Comparison of ENCODE assay signal across 10 cellular contexts in genomic region chr11:335779-336665, GRCh38. TPM values are rescaled to one million over a fixed set of nuclear protein-coding genes. Genes with fewer than 3 reads are reported as not detected.
DNase-seq lines count a peak whose midpoint lies in the region; ATAC-seq, FAIRE-seq and TF ChIP-seq lines count a peak whose summit lies in the region.
"Had no signal": no experiment of that assay in that cellular context is flagged by ENCODE, and none has a peak within 500 bp of the region (broad histone marks: within the 10 kb centered on the region; RNA-seq: fewer than 3 reads in every experiment).

No MANE protein-coding gene starts in this region.

- no TSS peak for BruUV-seq in HepG2 (replicated peaks; lab: Mats Ljungman, UMichigan)

- no peak for TF ChIP-seq EP300 in HepG2 (IDR thresholded peaks at IDR 0.05; ENCODE audit: low read depth in 2 of 2, low read length in 2 of 2)
- no peak for TF ChIP-seq EP300 in HepG2 (CRISPR knock-in tag; IDR thresholded peaks at IDR 0.05; ENCODE audit: borderline replicate concordance)

- H3K4me1 ChIP-seq in HUES64 (ENCODE audit: insufficient read depth, low read length), result peaks cover 49% of the 10 kb centered on the region
- H3K4me1 ChIP-seq in HepG2 (ENCODE audit: insufficient read depth, low read length), result peaks cover 23% of the 10 kb centered on the region
- H3K4me1 ChIP-seq in spleen, result peaks cover 11 to 56% (median 32%) of the 10 kb centered on the region in 6 donors

- TF ChIP-seq POLR2A in HepG2 (IDR thresholded peaks at IDR 0.05; ENCODE audit: insufficient read depth in 1 of 2, low read depth in 2 of 2, low read length in 2 of 2), result no peak
- TF ChIP-seq POLR2A in spleen (IDR thresholded peaks at IDR 0.05), result no peak

- intact Hi-C loops in HepG2 (cut with micrococcal nuclease; ENCODE audit: unreplicated experiment) (no loop called here), spleen (cut with DNase I; ENCODE audit: low total_unique reads) (no loop called here)

- POLR2A ChIA-PET in HepG2 (lab: Yijun Ruan, JAX), result interaction anchor here (1.7 to 3.0 kb wide), 3 partner anchors 9 to 20 kb away, joined by 6 to 8 read pairs (median 8); no protein-coding TSS in a partner anchor

- H3K9me3 ChIP-seq in HUES64 (ENCODE audit: insufficient read depth, low read depth, low read length) (0 out of 2 replicates have a peak, but pooled peaks cover 7% of the 10 kb centered on the region), HepG2 (ENCODE audit: low read length) (no peaks in the 10 kb centered on the region), spleen (no peaks in the 10 kb centered on the region)

- 67% methylated on average over 15 of the region's 16 CpGs for WGBS in HUES64
- WGBS in HepG2 (ENCODE audit: low lambda C conversion rate), result 7% methylated on average over 14 of the region's 16 CpGs
- 32 to 49% (median 38%) methylated on average over 16 of the region's 16 CpGs for WGBS in spleen, 5 donors

- H3K27me3 ChIP-seq in HUES64 (ENCODE audit: insufficient read depth, low read length), result no peaks in the 10 kb centered on the region
- peaks cover 0 to 13% of the 10 kb centered on the region in 2 experiments; a peak in 3 of 5 replicates for H3K27me3 ChIP-seq in HepG2 (ENCODE audit: control insufficient read depth in 1 of 2, insufficient read depth in 2 of 2, low read length in 2 of 2)
- H3K27me3 ChIP-seq in spleen (replicated peaks in 1 of 7), result no peaks in the 10 kb centered on the region

- TF ChIP-seq RAD21 in HepG2 (CRISPR knock-in tag; IDR thresholded peaks at IDR 0.05), result no peak

- no peaks in the 10 kb centered on the region for H3K79me2 ChIP-seq in HepG2 (ENCODE audit: insufficient read depth, low read length)

- CTCF ChIA-PET in HepG2 (lab: Yijun Ruan, JAX; ENCODE audit: low intra/inter-chr PET ratio, low total read pairs), result no interaction called here

- no peaks in the 10 kb centered on the region for H4K20me1 ChIP-seq in HepG2 (ENCODE audit: insufficient read depth, low read length)

- DNase-seq in brain pericyte (ENCODE audit: low read depth, low spot score), result peak; percentile 94
- no peak for DNase-seq in HepG2 (ENCODE audit: low spot score)
- peak; percentile 79 for DNase-seq in spleen
- no peak for DNase-seq in urothelium cell line (ENCODE audit: low spot score)
- DNase-seq in NCI-H446 treated with DMSO at 0.1 percent for 48 hours (lab: John Stamatoyannopoulos, UW), result no peak
- DNase-seq in NCI-H1417 treated with DMSO at 0.1 percent for 48 hours (lab: John Stamatoyannopoulos, UW), result no peak
- DNase-seq: NK-92 treated with Interleukin-12 subunit alpha and Interleukin-12 subunit beta, amount 100 ng/mL, for 24 hours had no signal

- H3K4me2 ChIP-seq in HepG2 (ENCODE audit: low read depth, low read length), result peak overlapping the region; percentile 68

- H3K36me3 ChIP-seq in HUES64 (ENCODE audit: insufficient read depth, low read length) (no peaks in the 10 kb centered on the region), HepG2 (replicated peaks in 1 of 2; ENCODE audit: control insufficient read depth in 1 of 2, insufficient read depth in 2 of 2, low read length in 2 of 2) (no peaks in the 10 kb centered on the region), spleen (peaks cover 0 to 8% (median 0%) of the 10 kb centered on the region in 6 donors)

- FAIRE-seq in HepG2 (lab: Jason Lieb, UNC), result no peak
- FAIRE-seq in urothelium cell line (lab: Jason Lieb, UNC), result no peak
- FAIRE-seq: islet of Langerhans had no signal

- peak overlapping the region; percentile 24; the same call in 1 of the 2 replicates for H3K9ac ChIP-seq in HUES64 (ENCODE audit: low read depth, low read length)
- H3K9ac ChIP-seq in HepG2 (ENCODE audit: insufficient read depth, low read depth, low read length), result peak overlapping the region; percentile 50; the same call in 1 of the 2 replicates

- H2AFZ ChIP-seq in HepG2 (ENCODE audit: low read length), result peak overlapping the region; percentile 91

- ATAC-seq in HepG2 (peak; percentile 35; the same call in 2 of the 3 replicates), HG03521 (IDR thresholded peaks at IDR 0.05; ENCODE audit: unreplicated experiment) (no peak)

- H3K27ac ChIP-seq in HUES64 (ENCODE audit: low read depth, low read length) (peak overlapping the region; percentile 66), HepG2 (ENCODE audit: extremely low read length, insufficient read depth, low read length) (no peak overlapping the region), spleen (peak overlapping the region; percentile 27 to 80 (median 74))

- TF ChIP-seq CTCF in HepG2 (CRISPR knock-in tag; IDR thresholded peaks at IDR 0.05), result no peak
- no peak for TF ChIP-seq CTCF in spleen (IDR thresholded peaks at IDR 0.05 in 8 of 11, conservative IDR thresholded peaks at IDR 0.05 in 3 of 11)

- in situ Hi-C loops in HepG2 (cut with HindIII; ENCODE audit: extremely low pct_ligation_motif_present, low pct_unique_long_range_greater_than_20kb), result no loop called here

- H3K4me3 ChIP-seq in HUES64 (ENCODE audit: low read length) (no peak overlapping the region), HepG2 (replicated peaks in 1 of 3; ENCODE audit: insufficient read depth in 1 of 3, low read depth in 2 of 3, low read length in 3 of 3) (peak overlapping the region in 1 of 3 experiments; percentile 34; a peak in 2 of 6 replicates), spleen (no peak overlapping the region)

RNA-seq across cellular contexts. Expression of gene IFITM3, which starts 15.4 kb away (rescaled TPM):
- polyA plus RNA-seq in HUES64 (2013, experiment 1 of 2), result 177 TPM
- 210 TPM for polyA plus RNA-seq in HUES64 (2013, experiment 2 of 2)
- total RNA-seq in HepG2 (2016; rRNA removed; fragmentation: Illumina TruSeq; extraction: Trizol) (30.0 and 52.6 TPM in 2 replicates), spleen (100 to 1,000 TPM; 314 to 942 (median 472) TPM)
- total RNA-seq in HepG2 (2016; cell fraction: cytosol; rRNA removed; fragmentation: Illumina TruSeq; extraction: Trizol; ENCODE audit: low read depth), result 16.1 and 19.2 TPM in 2 replicates
- 27.9 and 45.1 TPM in 2 replicates for total RNA-seq in HepG2 (2016; cell fraction: insoluble cytoplasmic fraction; rRNA removed; fragmentation: Illumina TruSeq; extraction: Trizol)
- 15.2 and 16.4 TPM in 2 replicates for total RNA-seq in HepG2 (2016; cell fraction: membrane; rRNA removed; fragmentation: Illumina TruSeq; extraction: Trizol)
- 36.7 and 42.1 TPM in 2 replicates for total RNA-seq in HepG2 (2016; cell fraction: nucleus; rRNA removed; fragmentation: Illumina TruSeq; extraction: Trizol)
- polyA plus RNA-seq in HepG2 (2011; rRNA removed) (163 and 182 TPM in 2 replicates), spleen (100 to 1,000 TPM; 391 to 618 (median 599) TPM)
- polyA plus RNA-seq in HepG2 (2011; cell fraction: cytosol; rRNA removed), result 316 and 459 TPM in 2 replicates
- 94.3 and 120 TPM in 2 replicates for polyA plus RNA-seq in HepG2 (2011; cell fraction: nucleus; rRNA removed)
- polyA plus RNA-seq in HepG2 (2012), result 183 and 441 TPM in 2 replicates
- polyA plus RNA-seq in HepG2 (2016; cell fraction: cytosol; fragmentation: Illumina TruSeq; extraction: Trizol; ENCODE audit: low read depth), result 87.8 and 96.5 TPM in 2 replicates
- polyA plus RNA-seq in HepG2 (2016; cell fraction: insoluble cytoplasmic fraction; fragmentation: Illumina TruSeq; extraction: Trizol; ENCODE audit: low read depth), result 109 and 136 TPM in 2 replicates
- polyA plus RNA-seq in HepG2 (2016; cell fraction: membrane; fragmentation: Illumina TruSeq; extraction: Trizol; ENCODE audit: low read depth), result 64.1 and 65.9 TPM in 2 replicates
- 219 and 229 TPM in 2 replicates for polyA plus RNA-seq in HepG2 (2016; cell fraction: nucleus; fragmentation: Illumina TruSeq; extraction: Trizol; ENCODE audit: insufficient read depth, low read depth)
- polyA minus RNA-seq in HepG2 (2011; rRNA and poly(A)+ RNA removed; ENCODE audit: low replicate concordance), result 405 and 668 TPM in 2 replicates
- polyA minus RNA-seq in HepG2 (2011; cell fraction: cytosol; rRNA and poly(A)+ RNA removed), result 180 and 184 TPM in 2 replicates
- 31.3 and 46.7 TPM in 2 replicates for polyA minus RNA-seq in HepG2 (2011; cell fraction: nucleus; rRNA and poly(A)+ RNA removed)

RNA-seq across cellular contexts. Expression of gene IFITM1, which starts 22.2 kb away (rescaled TPM):
- polyA plus RNA-seq in HUES64 (2013, experiment 1 of 2), result 343 TPM
- 396 TPM for polyA plus RNA-seq in HUES64 (2013, experiment 2 of 2)
- total RNA-seq in HepG2 (2016; rRNA removed; fragmentation: Illumina TruSeq; extraction: Trizol), result 0.38 TPM in 1 of 2 replicates, not detected in the other
- total RNA-seq in HepG2 (2016; cell fraction: cytosol; rRNA removed; fragmentation: Illumina TruSeq; extraction: Trizol; ENCODE audit: low read depth), result not detected in 2 replicates
- 0.24 TPM in 1 of 2 replicates, not detected in the other for total RNA-seq in HepG2 (2016; cell fraction: insoluble cytoplasmic fraction; rRNA removed; fragmentation: Illumina TruSeq; extraction: Trizol)
- 0.34 TPM in 1 of 2 replicates, not detected in the other for total RNA-seq in HepG2 (2016; cell fraction: membrane; rRNA removed; fragmentation: Illumina TruSeq; extraction: Trizol)
- not detected in 2 replicates for total RNA-seq in HepG2 (2016; cell fraction: nucleus; rRNA removed; fragmentation: Illumina TruSeq; extraction: Trizol)
- 11.1 and 18.7 TPM in 2 replicates for polyA plus RNA-seq in HepG2 (2011; rRNA removed)
- polyA plus RNA-seq in HepG2 (2011; cell fraction: cytosol; rRNA removed), result 15.6 and 17.2 TPM in 2 replicates
- polyA plus RNA-seq in HepG2 (2011; cell fraction: nucleus; rRNA removed), result 4.5 and 6.7 TPM in 2 replicates
- 5.0 and 18.1 TPM in 2 replicates for polyA plus RNA-seq in HepG2 (2012)
- polyA plus RNA-seq in HepG2 (2016; cell fraction: cytosol; fragmentation: Illumina TruSeq; extraction: Trizol; ENCODE audit: low read depth), result 0.40 and 0.62 TPM in 2 replicates
- polyA plus RNA-seq in HepG2 (2016; cell fraction: insoluble cytoplasmic fraction; fragmentation: Illumina TruSeq; extraction: Trizol; ENCODE audit: low read depth), result not detected in 2 replicates
- 0.41 TPM in 1 of 2 replicates, not detected in the other for polyA plus RNA-seq in HepG2 (2016; cell fraction: membrane; fragmentation: Illumina TruSeq; extraction: Trizol; ENCODE audit: low read depth)
- polyA plus RNA-seq in HepG2 (2016; cell fraction: nucleus; fragmentation: Illumina TruSeq; extraction: Trizol; ENCODE audit: insufficient read depth, low read depth), result 0.85 and 1.3 TPM in 2 replicates
- 15.4 and 536 TPM in 2 replicates for polyA minus RNA-seq in HepG2 (2011; rRNA and poly(A)+ RNA removed; ENCODE audit: low replicate concordance)
- 4.5 and 5.8 TPM in 2 replicates for polyA minus RNA-seq in HepG2 (2011; cell fraction: cytosol; rRNA and poly(A)+ RNA removed)
- polyA minus RNA-seq in HepG2 (2011; cell fraction: nucleus; rRNA and poly(A)+ RNA removed), result 1.5 and 2.7 TPM in 2 replicates
- 100 to 1,000 TPM; 333 to 670 (median 510) TPM for total RNA-seq in spleen
- 100 to 1,000 TPM; 314 to 496 (median 327) TPM for polyA plus RNA-seq in spleen

RNA-seq across cellular contexts. Expression of gene IFITM2, which starts 28.4 kb away (rescaled TPM):
- 152 TPM for polyA plus RNA-seq in HUES64 (2013, experiment 1 of 2)
- polyA plus RNA-seq in HUES64 (2013, experiment 2 of 2), result 233 TPM
- total RNA-seq in HepG2 (2016; rRNA removed; fragmentation: Illumina TruSeq; extraction: Trizol) (10.4 and 13.8 TPM in 2 replicates), spleen (1,000 to 10,000 TPM in 4 of 7 donors, 100 to 1,000 TPM in 3; 507 to 1,635 (median 1,062) TPM)
- 4.6 and 5.5 TPM in 2 replicates for total RNA-seq in HepG2 (2016; cell fraction: cytosol; rRNA removed; fragmentation: Illumina TruSeq; extraction: Trizol; ENCODE audit: low read depth)
- 11.6 and 12.1 TPM in 2 replicates for total RNA-seq in HepG2 (2016; cell fraction: insoluble cytoplasmic fraction; rRNA removed; fragmentation: Illumina TruSeq; extraction: Trizol)
- 5.2 and 7.6 TPM in 2 replicates for total RNA-seq in HepG2 (2016; cell fraction: membrane; rRNA removed; fragmentation: Illumina TruSeq; extraction: Trizol)
- 6.0 and 9.0 TPM in 2 replicates for total RNA-seq in HepG2 (2016; cell fraction: nucleus; rRNA removed; fragmentation: Illumina TruSeq; extraction: Trizol)
- polyA plus RNA-seq in HepG2 (2011; rRNA removed) (267 and 289 TPM in 2 replicates), spleen (1,000 to 10,000 TPM in 1 of 3 donors, 100 to 1,000 TPM in 2; 680 to 1,006 (median 885) TPM)
- polyA plus RNA-seq in HepG2 (2011; cell fraction: cytosol; rRNA removed), result 371 and 454 TPM in 2 replicates
- polyA plus RNA-seq in HepG2 (2011; cell fraction: nucleus; rRNA removed), result 88.0 and 115 TPM in 2 replicates
- polyA plus RNA-seq in HepG2 (2012), result 111 and 258 TPM in 2 replicates
- 23.4 and 27.5 TPM in 2 replicates for polyA plus RNA-seq in HepG2 (2016; cell fraction: cytosol; fragmentation: Illumina TruSeq; extraction: Trizol; ENCODE audit: low read depth)
- 52.2 and 56.6 TPM in 2 replicates for polyA plus RNA-seq in HepG2 (2016; cell fraction: insoluble cytoplasmic fraction; fragmentation: Illumina TruSeq; extraction: Trizol; ENCODE audit: low read depth)
- polyA plus RNA-seq in HepG2 (2016; cell fraction: membrane; fragmentation: Illumina TruSeq; extraction: Trizol; ENCODE audit: low read depth), result 26.5 and 30.4 TPM in 2 replicates
- 46.2 and 58.7 TPM in 2 replicates for polyA plus RNA-seq in HepG2 (2016; cell fraction: nucleus; fragmentation: Illumina TruSeq; extraction: Trizol; ENCODE audit: insufficient read depth, low read depth)
- 409 and 521 TPM in 2 replicates for polyA minus RNA-seq in HepG2 (2011; rRNA and poly(A)+ RNA removed; ENCODE audit: low replicate concordance)
- polyA minus RNA-seq in HepG2 (2011; cell fraction: cytosol; rRNA and poly(A)+ RNA removed), result 52.0 and 52.6 TPM in 2 replicates
- 21.9 and 27.4 TPM in 2 replicates for polyA minus RNA-seq in HepG2 (2011; cell fraction: nucleus; rRNA and poly(A)+ RNA removed)

RNA-seq across cellular contexts. Expression of gene B4GALNT4, which starts 33.3 kb away (rescaled TPM):
- 51.8 TPM for polyA plus RNA-seq in HUES64 (2013, experiment 1 of 2)
- 48.1 TPM for polyA plus RNA-seq in HUES64 (2013, experiment 2 of 2)
- total RNA-seq in HepG2 (2016; rRNA removed; fragmentation: Illumina TruSeq; extraction: Trizol), result 24.8 and 50.1 TPM in 2 replicates
- 13.7 and 15.2 TPM in 2 replicates for total RNA-seq in HepG2 (2016; cell fraction: cytosol; rRNA removed; fragmentation: Illumina TruSeq; extraction: Trizol; ENCODE audit: low read depth)
- total RNA-seq in HepG2 (2016; cell fraction: insoluble cytoplasmic fraction; rRNA removed; fragmentation: Illumina TruSeq; extraction: Trizol), result 20.5 and 56.5 TPM in 2 replicates
- 36.4 and 42.9 TPM in 2 replicates for total RNA-seq in HepG2 (2016; cell fraction: membrane; rRNA removed; fragmentation: Illumina TruSeq; extraction: Trizol)
- 47.2 and 48.9 TPM in 2 replicates for total RNA-seq in HepG2 (2016; cell fraction: nucleus; rRNA removed; fragmentation: Illumina TruSeq; extraction: Trizol)
- polyA plus RNA-seq in HepG2 (2011; rRNA removed), result 30.5 and 34.4 TPM in 2 replicates
- 18.4 and 40.1 TPM in 2 replicates for polyA plus RNA-seq in HepG2 (2011; cell fraction: cytosol; rRNA removed)
- polyA plus RNA-seq in HepG2 (2011; cell fraction: nucleus; rRNA removed), result 268 and 442 TPM in 2 replicates
- polyA plus RNA-seq in HepG2 (2012), result 19.2 and 34.3 TPM in 2 replicates
- polyA plus RNA-seq in HepG2 (2016; cell fraction: cytosol; fragmentation: Illumina TruSeq; extraction: Trizol; ENCODE audit: low read depth), result 11.8 and 14.2 TPM in 2 replicates
- polyA plus RNA-seq in HepG2 (2016; cell fraction: insoluble cytoplasmic fraction; fragmentation: Illumina TruSeq; extraction: Trizol; ENCODE audit: low read depth), result 26.0 and 28.4 TPM in 2 replicates
- 26.2 and 30.9 TPM in 2 replicates for polyA plus RNA-seq in HepG2 (2016; cell fraction: membrane; fragmentation: Illumina TruSeq; extraction: Trizol; ENCODE audit: low read depth)
- polyA plus RNA-seq in HepG2 (2016; cell fraction: nucleus; fragmentation: Illumina TruSeq; extraction: Trizol; ENCODE audit: insufficient read depth, low read depth), result 152 and 159 TPM in 2 replicates
- 0.07 and 19.7 TPM in 2 replicates for polyA minus RNA-seq in HepG2 (2011; rRNA and poly(A)+ RNA removed; ENCODE audit: low replicate concordance)
- 10.4 and 11.1 TPM in 2 replicates for polyA minus RNA-seq in HepG2 (2011; cell fraction: cytosol; rRNA and poly(A)+ RNA removed)
- 16.9 and 22.4 TPM in 2 replicates for polyA minus RNA-seq in HepG2 (2011; cell fraction: nucleus; rRNA and poly(A)+ RNA removed)
- total RNA-seq in spleen, result 1 to 10 TPM in 1 of 7 donors, under 1 TPM in 4, not detected in 2; 0.17 to 1.1 (median 0.67) TPM
- 1 to 10 TPM; 1.6 to 5.2 (median 3.5) TPM for polyA plus RNA-seq in spleen

RNA-seq across cellular contexts. Expression of gene IFITM5, which starts 36.7 kb away (rescaled TPM):
- polyA plus RNA-seq in HUES64 (2013, experiment 1 of 2), result not detected
- not detected for polyA plus RNA-seq in HUES64 (2013, experiment 2 of 2)
- total RNA-seq in HepG2 (2016; rRNA removed; fragmentation: Illumina TruSeq; extraction: Trizol) (not detected in 2 replicates), spleen (not detected)
- not detected in 2 replicates for total RNA-seq in HepG2 (2016; cell fraction: cytosol; rRNA removed; fragmentation: Illumina TruSeq; extraction: Trizol; ENCODE audit: low read depth)
- total RNA-seq in HepG2 (2016; cell fraction: insoluble cytoplasmic fraction; rRNA removed; fragmentation: Illumina TruSeq; extraction: Trizol), result not detected in 2 replicates
- not detected in 2 replicates for total RNA-seq in HepG2 (2016; cell fraction: membrane; rRNA removed; fragmentation: Illumina TruSeq; extraction: Trizol)
- total RNA-seq in HepG2 (2016; cell fraction: nucleus; rRNA removed; fragmentation: Illumina TruSeq; extraction: Trizol), result not detected in 2 replicates
- polyA plus RNA-seq in HepG2 (2011; rRNA removed) (not detected in 2 replicates), spleen (not detected)
- not detected in 2 replicates for polyA plus RNA-seq in HepG2 (2011; cell fraction: cytosol; rRNA removed)
- not detected in 2 replicates for polyA plus RNA-seq in HepG2 (2011; cell fraction: nucleus; rRNA removed)
- not detected in 2 replicates for polyA plus RNA-seq in HepG2 (2012)
- polyA plus RNA-seq in HepG2 (2016; cell fraction: cytosol; fragmentation: Illumina TruSeq; extraction: Trizol; ENCODE audit: low read depth), result not detected in 2 replicates
- not detected in 2 replicates for polyA plus RNA-seq in HepG2 (2016; cell fraction: insoluble cytoplasmic fraction; fragmentation: Illumina TruSeq; extraction: Trizol; ENCODE audit: low read depth)
- polyA plus RNA-seq in HepG2 (2016; cell fraction: membrane; fragmentation: Illumina TruSeq; extraction: Trizol; ENCODE audit: low read depth), result not detected in 2 replicates
- polyA plus RNA-seq in HepG2 (2016; cell fraction: nucleus; fragmentation: Illumina TruSeq; extraction: Trizol; ENCODE audit: insufficient read depth, low read depth), result not detected in 2 replicates
- not detected in 2 replicates for polyA minus RNA-seq in HepG2 (2011; rRNA and poly(A)+ RNA removed; ENCODE audit: low replicate concordance)
- not detected in 2 replicates for polyA minus RNA-seq in HepG2 (2011; cell fraction: cytosol; rRNA and poly(A)+ RNA removed)
- not detected in 2 replicates for polyA minus RNA-seq in HepG2 (2011; cell fraction: nucleus; rRNA and poly(A)+ RNA removed)

Comparison
In these comparisons a context has a peak if more than half of its experiments do, and no peak if none do; other contexts are left out.
1. DNase-seq: peak in brain pericyte (single experiment) and spleen (single experiment); none in HepG2 (single experiment), urothelium cell line (single experiment), NCI-H446 treated with DMSO at 0.1 percent for 48 hours (single experiment) and NCI-H1417 treated with DMSO at 0.1 percent for 48 hours (single experiment).
2. RNA of gene IFITM1, which starts 22.2 kb away (total RNA-seq): 333 to 670 TPM in spleen; 0.24 to 0.38 TPM in HepG2; every median in the first group is over 100 times any median in the second.
3. RNA of gene IFITM2, which starts 28.4 kb away (total RNA-seq): 507 to 1,635 TPM in spleen; 4.6 to 13.8 TPM in HepG2; every median in the first group is over 10 times any median in the second.